ENCODE assay signal across 10 cellular contexts in genomic region chr2:36380624-36381481, GRCh38. TPM values are rescaled to one million over a fixed set of nuclear protein-coding genes. Genes with fewer than 3 reads are reported as not detected.
DNase-seq lines count a peak whose midpoint lies in the region; ATAC-seq and TF ChIP-seq lines count a peak whose summit lies in the region.
"Had no signal": no experiment of that assay in that cellular context is flagged by ENCODE, and none has a peak within 500 bp of the region (broad histone marks: within the 10 kb centered on the region; RNA-seq: fewer than 3 reads in every experiment).

No MANE protein-coding gene starts in this region.

- no peak overlapping the region for H2AFZ ChIP-seq in neuronal stem cell (ENCODE audit: low read length)

- H2BK120ac ChIP-seq in neuronal stem cell (ENCODE audit: low read depth, low read length), result no peak overlapping the region

- H3K27me3 ChIP-seq in gastroesophageal sphincter (no peaks in the 10 kb centered on the region), neuronal stem cell (ENCODE audit: control insufficient read depth in 3 of 3, insufficient read depth in 3 of 3, low read depth in 1 of 3, low read length in 3 of 3) (no peaks in the 10 kb centered on the region)

- CTCF ChIA-PET in RWPE1 (lab: Yijun Ruan, JAX), result no interaction called here

- H3K27ac Mint-ChIP-seq in immature natural killer cell, result peak overlapping the region in 1 of 6 donors; percentile 60
- H3K27ac Mint-ChIP-seq: type B pancreatic cell had no signal

- H3K4ac ChIP-seq in neuronal stem cell (ENCODE audit: low read length), result no peak overlapping the region

- H3K18ac ChIP-seq in neuronal stem cell (ENCODE audit: low read length), result peak overlapping the region; percentile 81

- H3K36me3 ChIP-seq in gastroesophageal sphincter (peaks cover 0 to 6% of the 10 kb centered on the region in 2 donors), neuronal stem cell (replicated peaks in 1 of 2; ENCODE audit: control insufficient read depth in 2 of 2, insufficient read depth in 2 of 2, low read length in 2 of 2) (no peaks in the 10 kb centered on the region)

- no peak for TF ChIP-seq POLR2A in gastroesophageal sphincter (IDR thresholded peaks at IDR 0.05)

- no peak overlapping the region for H3K23ac ChIP-seq in neuronal stem cell (ENCODE audit: low read depth, low read length, poor library complexity)

- peaks cover 1 to 10% of the 10 kb centered on the region in 2 donors for H3K4me1 Mint-ChIP-seq in immature natural killer cell

- POLR2A ChIA-PET in RWPE1 (lab: Yijun Ruan, JAX; ENCODE audit: low non-redundant PET), result no interaction called here

- no peak overlapping the region for H4K8ac ChIP-seq in neuronal stem cell (ENCODE audit: low read depth, low read length)

- peak; percentile 24 for ATAC-seq in gastroesophageal sphincter

- peak overlapping the region; percentile 14 for H2AK5ac ChIP-seq in neuronal stem cell (ENCODE audit: low read depth, low read length)

- no peak overlapping the region for H2BK12ac ChIP-seq in neuronal stem cell (ENCODE audit: low read length)

- TF ChIP-seq CTCF in RWPE1 (conservative IDR thresholded peaks at IDR 0.05; ENCODE audit: low read depth), result no peak
- TF ChIP-seq CTCF in gastroesophageal sphincter (IDR thresholded peaks at IDR 0.05), result no peak

- peak overlapping the region; percentile 73 for H3K27ac ChIP-seq in RWPE1
- peak overlapping the region in 3 of 4 donors; percentile 11 to 38 (median 31) for H3K27ac ChIP-seq in gastroesophageal sphincter
- H3K27ac ChIP-seq in neuronal stem cell (replicated peaks; ENCODE audit: low read length), result no peak overlapping the region

- H3K9me3 ChIP-seq in gastroesophageal sphincter (no peaks in the 10 kb centered on the region), neuronal stem cell (replicated peaks in 1 of 2; ENCODE audit: control insufficient read depth in 2 of 2, insufficient read depth in 1 of 2, low read depth in 1 of 2, low read length in 2 of 2) (no peaks in the 10 kb centered on the region)

- peaks cover 2 to 71% (median 25%) of the 10 kb centered on the region in 3 donors for H3K4me1 ChIP-seq in gastroesophageal sphincter
- peaks cover 9 to 28% of the 10 kb centered on the region in 2 donors for H3K4me1 ChIP-seq in neuronal stem cell (ENCODE audit: control insufficient read depth in 2 of 2, insufficient read depth in 1 of 2, low read depth in 1 of 2, low read length in 2 of 2)

- no peak overlapping the region for H3K4me2 ChIP-seq in neuronal stem cell (ENCODE audit: insufficient read depth, low read length, poor library complexity, severe bottlenecking)

- no peak overlapping the region for H2BK15ac ChIP-seq in neuronal stem cell (ENCODE audit: low read length)

- H3K9me3 Mint-ChIP-seq in immature natural killer cell, result no peaks in the 10 kb centered on the region
- H3K9me3 Mint-ChIP-seq: type B pancreatic cell had no signal

- WGBS in gastroesophageal sphincter (ENCODE audit: low coverage in 1 of 2), 2 donors, result 73 to 78% methylated on average over 6 to 7 of the region's 15 CpGs
- no CpG with 5 or more reads among the region's 15 CpGs for WGBS in neuronal stem cell (ENCODE audit: extremely low coverage in 2 of 2, insufficient read length in 2 of 2, insufficient replicate concordance in 1 of 2), 2 donors

- DNase-seq in ELF-1 (ENCODE audit: low read depth, low spot score) (peak; percentile 92), RWPE1 (ENCODE audit: low spot score) (no peak), neuronal stem cell (ENCODE audit: low spot score) (peak; percentile 42), NCI-H2227 (lab: John Stamatoyannopoulos, UW; ENCODE audit: unreplicated experiment) (no peak), NCI-H1092 (lab: John Stamatoyannopoulos, UW) (no peak), NCI-H446 treated with DMSO at 0.1 percent for 48 hours (lab: John Stamatoyannopoulos, UW) (no peak), immature natural killer cell (no peak)
- DNase-seq: stimulated activated CD4-positive, alpha-beta T cell treated with anti-CD3 and anti-CD28 coated beads, Interleukin-15, amount 100 ng/mL, for 24 hours had no signal

- no peak overlapping the region for H2BK5ac ChIP-seq in neuronal stem cell (ENCODE audit: low read length)

- no peak overlapping the region for H3K9ac ChIP-seq in neuronal stem cell (ENCODE audit: low read depth, low read length, poor library complexity)

- H3K4me3 ChIP-seq in gastroesophageal sphincter (no peak overlapping the region), neuronal stem cell (ENCODE audit: low read length in 2 of 2) (no peak overlapping the region)

- H3K14ac ChIP-seq in neuronal stem cell (ENCODE audit: low read length), result no peak overlapping the region

- peaks cover 2% of the 10 kb centered on the region for H3K79me1 ChIP-seq in neuronal stem cell (ENCODE audit: low read depth, low read length)

- peaks cover 4 to 13% (median 6%) of the 10 kb centered on the region in 3 donors for H3K36me3 Mint-ChIP-seq in immature natural killer cell

- no peak overlapping the region for H4K91ac ChIP-seq in neuronal stem cell (ENCODE audit: low read depth, low read length, poor library complexity)

- peaks cover 0 to 5% (median under 1%) of the 10 kb centered on the region in 3 donors for H3K27me3 Mint-ChIP-seq in immature natural killer cell (ENCODE audit: low read depth in 3 of 3)
- H3K27me3 Mint-ChIP-seq: type B pancreatic cell had no signal

- TF ChIP-seq EP300 in gastroesophageal sphincter (IDR thresholded peaks at IDR 0.05), result no peak

- no peak overlapping the region for H3K4me3 Mint-ChIP-seq in immature natural killer cell
- H3K4me3 Mint-ChIP-seq: type B pancreatic cell had no signal

RNA-seq across cellular contexts. Expression of gene CRIM1, which starts 25.3 kb away (rescaled TPM):
- 100 to 1,000 TPM; 150 to 342 (median 203) TPM for total RNA-seq in gastroesophageal sphincter
- polyA plus RNA-seq in neuronal stem cell (2013, experiment 1 of 2), result 7.8 TPM
- 8.2 TPM for polyA plus RNA-seq in neuronal stem cell (2013, experiment 2 of 2)
- 1 to 10 TPM; 1.9 to 3.3 (median 3.0) TPM for polyA plus RNA-seq in immature natural killer cell

Comparison
In these comparisons a context has a peak if more than half of its experiments do, and no peak if none do; other contexts are left out.
1. DNase-seq: peak in ELF-1 (single experiment) and neuronal stem cell (single experiment); none in RWPE1 (single experiment), NCI-H2227 (single experiment), NCI-H1092 (single experiment), NCI-H446 treated with DMSO at 0.1 percent for 48 hours (single experiment) and immature natural killer cell (0 of 3).